Comparison of ENCODE assay signal across 8 cellular contexts in the genomic region with DNA sequence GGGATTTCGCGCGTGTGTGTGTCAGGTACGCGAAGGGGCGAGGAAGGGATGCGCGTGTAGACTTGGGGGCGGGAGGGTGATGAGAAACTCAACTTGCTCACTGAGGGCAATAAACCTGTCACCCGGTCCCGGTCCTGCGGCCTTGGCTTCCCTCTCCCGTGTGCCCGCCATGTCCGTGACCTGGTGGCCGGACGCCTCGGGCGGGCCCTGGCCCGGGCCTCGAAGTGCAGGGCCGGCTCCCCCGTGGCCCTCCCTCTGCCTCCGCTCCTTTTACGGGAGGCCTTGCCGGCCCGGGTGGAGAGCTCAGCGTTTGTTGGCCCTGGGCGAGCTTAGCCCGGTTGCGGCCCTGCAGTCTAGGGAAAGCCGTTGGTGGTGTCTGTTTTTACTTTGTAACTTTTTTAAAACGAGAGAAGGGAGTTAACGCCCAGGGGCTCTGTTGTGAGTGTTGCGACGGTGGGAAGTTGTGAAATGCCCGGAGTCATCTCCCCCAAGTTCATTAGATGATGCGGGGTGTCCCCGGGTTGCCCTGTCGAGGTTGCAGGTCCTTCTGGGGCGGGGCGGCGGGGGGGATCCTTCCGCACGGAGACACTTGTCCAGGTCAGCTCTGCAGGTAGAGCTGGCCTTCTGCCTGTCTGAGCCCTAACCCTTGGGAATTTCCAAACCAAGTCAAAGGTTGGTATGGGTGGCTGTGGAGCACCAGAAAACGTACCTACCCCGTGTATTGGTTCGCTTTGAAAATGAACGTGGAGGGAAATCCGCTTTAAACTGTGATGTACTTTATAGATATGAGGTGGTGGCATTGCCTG. TPM values are rescaled to one million over a fixed set of nuclear protein-coding genes. Genes with fewer than 3 reads are reported as not detected.
DNase-seq lines count a peak whose midpoint lies in the region; ATAC-seq and TF ChIP-seq lines count a peak whose summit lies in the region.

No MANE protein-coding gene starts in this region.

- H3K36me3 Mint-ChIP-seq in Calu3 (ENCODE audit: insufficient read depth, unreplicated experiment), result peaks cover 44% of the 10 kb centered on the region
- no peaks in the 10 kb centered on the region for H3K36me3 Mint-ChIP-seq in chondrocyte (ENCODE audit: low read depth)

- CTCF ChIA-PET in Calu3 (lab: Charles Lee), result interaction anchor here (1.0 kb wide), 1 partner anchor 67 kb away, joined by 4 read pairs; no protein-coding TSS in a partner anchor

- ATAC-seq in GM21528 (IDR thresholded peaks at IDR 0.05; ENCODE audit: low FRiP score, unreplicated experiment) (peak; percentile 8), left colon (peak; percentile 33)

- TF ChIP-seq CTCF in Calu3 (IDR thresholded peaks at IDR 0.05; ENCODE audit: unreplicated experiment), result no peak
- peak; percentile 16 for TF ChIP-seq CTCF in chondrocyte (IDR thresholded peaks at IDR 0.05)

- peak overlapping the region; percentile 92 for H3K4me3 Mint-ChIP-seq in Calu3 (ENCODE audit: low read depth, unreplicated experiment)
- H3K4me3 Mint-ChIP-seq in chondrocyte (ENCODE audit: unreplicated experiment), result peak overlapping the region; percentile 93

- no peaks in the 10 kb centered on the region for H3K9me3 Mint-ChIP-seq in Calu3 (ENCODE audit: low read depth, unreplicated experiment)
- H3K9me3 Mint-ChIP-seq in chondrocyte (ENCODE audit: low read depth), result peaks cover 3% of the 10 kb centered on the region

- intact Hi-C loops in Calu3 (cut with micrococcal nuclease; ENCODE audit: unreplicated experiment), result loop anchor here (5.0 kb wide), 2 partner anchors 69 to 84 kb away; partner anchors contain the start of genes METTL4 and NDC80
- intact Hi-C loops in left colon (cut with DNase I, micrococcal nuclease), result loop anchor here in 1 of 2 donors (10.0 kb wide), 1 partner anchor 82 kb away; the partner anchor contains the start of genes METTL4 and NDC80

- H3K9me3 ChIP-seq in KOPT-K1 (ENCODE audit: insufficient read depth, low read length, poor library complexity, severe bottlenecking), result no peaks in the 10 kb centered on the region

- peak; percentile 27 for DNase-seq in Calu3
- peak in 3 of 4 experiments; percentile 8 to 37 (median 14) for DNase-seq in activated CD4-positive, CD25-positive, alpha-beta regulatory T cell (lab: John Stamatoyannopoulos, UW)
- DNase-seq in chondrocyte (ENCODE audit: low spot score), result no peak
- peak; percentile 66 to 75 for DNase-seq in left colon
- peak; percentile 36 to 41 for DNase-seq in stimulated activated CD4-positive, alpha-beta T cell treated with anti-CD3 and anti-CD28 coated beads, Interleukin-4, amount 100 ng/mL, for 48 hours (ENCODE audit: low read depth in 2 of 2)
- no peak for DNase-seq in inferior parietal cortex (ENCODE audit: extremely low spot score)

- H3K27ac Mint-ChIP-seq in Calu3 (ENCODE audit: unreplicated experiment) (peak overlapping the region; percentile 95), chondrocyte (ENCODE audit: unreplicated experiment) (peak overlapping the region; percentile 93)

- H3K27me3 Mint-ChIP-seq in Calu3 (ENCODE audit: unreplicated experiment) (no peaks in the 10 kb centered on the region), chondrocyte (ENCODE audit: low read depth) (peaks cover 3% of the 10 kb centered on the region)

- peak overlapping the region; percentile 94 for H3K27ac ChIP-seq in KOPT-K1 (ENCODE audit: low read depth, low read length, poor library complexity, severe bottlenecking)

- no TSS peak for BruUV-seq in Calu3 (replicated peaks; lab: Mats Ljungman, UMichigan)

- H3K4me1 Mint-ChIP-seq in Calu3 (ENCODE audit: low read depth, unreplicated experiment) (peaks cover 9% of the 10 kb centered on the region), chondrocyte (ENCODE audit: low read depth) (peaks cover 32% of the 10 kb centered on the region)

- H3K36me3 ChIP-seq in KOPT-K1 (ENCODE audit: insufficient read depth, low read length), result peaks cover 19% of the 10 kb centered on the region

RNA-seq across cellular contexts. Expression of gene SMCHD1, which starts 0.9 kb away (rescaled TPM):
- 66.1 and 68.3 TPM in 2 replicates for total RNA-seq in Calu3 (2022)
- 27.3 to 39.8 TPM (median 31.5 TPM) in 3 replicates for total RNA-seq in chondrocyte
- total RNA-seq in left colon, result 10 to 100 TPM; 46.5 to 62.0 TPM

Comparison
In these comparisons a context has a peak if more than half of its experiments do, and no peak if none do; other contexts are left out.
1. DNase-seq: peak in Calu3 (single experiment), activated CD4-positive, CD25-positive, alpha-beta regulatory T cell (3 of 4), left colon (2 of 2) and stimulated activated CD4-positive, alpha-beta T cell treated with anti-CD3 and anti-CD28 coated beads, Interleukin-4, amount 100 ng/mL, for 48 hours (2 of 2); none in chondrocyte (single experiment) and inferior parietal cortex (single experiment).